Comparison of ENCODE assay signal across 8 cellular contexts in genomic region chr2:19902272-19902730, GRCh38. TPM values are rescaled to one million over a fixed set of nuclear protein-coding genes. Genes with fewer than 3 reads are reported as not detected.
DNase-seq lines count a peak whose midpoint lies in the region; ATAC-seq and TF ChIP-seq lines count a peak whose summit lies in the region.

No MANE protein-coding gene starts in this region.

- H3K9me3 ChIP-seq in SJCRH30 (replicated peaks) (no peaks in the 10 kb centered on the region), neuron (ENCODE audit: low read length) (no peaks in the 10 kb centered on the region)

- TF ChIP-seq CTCF in epithelial cell of esophagus (IDR thresholded peaks at IDR 0.05; ENCODE audit: insufficient read depth, low read depth, low read length, missing control alignments) = no peak

- H3K27ac ChIP-seq in SJCRH30 = peak overlapping the region; percentile 95

- no peaks in the 10 kb centered on the region for H3K36me3 ChIP-seq in SJCRH30
- no peaks in the 10 kb centered on the region for H3K36me3 ChIP-seq in neuron (ENCODE audit: insufficient read depth, low read length)

- H3K4me1 ChIP-seq in SJCRH30 (peaks cover 7% of the 10 kb centered on the region; the same call in 1 of the 2 replicates), neuron (ENCODE audit: insufficient read depth, low read length) (peaks cover 40% of the 10 kb centered on the region)

- peak overlapping the region; percentile 19 for H2AFZ ChIP-seq in neuron (ENCODE audit: low read depth, low read length)

- H3K27me3 ChIP-seq in SJCRH30 (no peaks in the 10 kb centered on the region), neuron (ENCODE audit: insufficient read depth, low read length) (no peaks in the 10 kb centered on the region)

- no peak for ATAC-seq in GM18498 (IDR thresholded peaks at IDR 0.05; ENCODE audit: unreplicated experiment)

- peak overlapping the region; percentile 90 for H3K4me3 ChIP-seq in SJCRH30
- peak overlapping the region; percentile 93 for H3K4me3 ChIP-seq in epithelial cell of esophagus (ENCODE audit: low read length)
- H3K4me3 ChIP-seq in neuron (ENCODE audit: low read length) = peak overlapping the region; percentile 62

- DNase-seq in NCI-H2196 (lab: John Stamatoyannopoulos, UW; ENCODE audit: unreplicated experiment) (peak; percentile 25), NCI-H2196 treated with DMSO at 0.1 percent for 48 hours (lab: John Stamatoyannopoulos, UW; ENCODE audit: unreplicated experiment) (no peak), SJCRH30 (no peak), epithelial cell of esophagus (ENCODE audit: low read depth) (no peak), DMS153 (lab: John Stamatoyannopoulos, UW) (no peak), D341Med (ENCODE audit: low spot score) (no peak)

RNA-seq across cellular contexts. Expression of gene TTC32, which starts 0.5 kb away (rescaled TPM):
- 17.4 and 21.1 TPM in 2 replicates for total RNA-seq in SJCRH30 (2014; rRNA removed; shearing (Covaris generic))
